Comparison of ENCODE assay signal across 8 cellular contexts in genomic region chr7:119100611-119101258, GRCh38.
DNase-seq lines count a peak whose midpoint lies in the region; TF ChIP-seq lines count a peak whose summit lies in the region.
"Not testable (repeated sequence)": the region's sequence is repeated elsewhere in the genome, so short reads cannot be mapped to it uniquely, and the experiment has no call there.

No MANE protein-coding gene starts in this region.

- not testable (repeated sequence) for H3K27me3 ChIP-seq in HUES48 (ENCODE audit: control insufficient read depth, insufficient read depth, low read length)

- DNase-seq in DMS153 (lab: John Stamatoyannopoulos, UW) = peak; percentile 89
- peak; percentile 21 to 52 for DNase-seq in NCI-H2081 (lab: John Stamatoyannopoulos, UW)
- peak; percentile 94 for DNase-seq in NCI-H748 (lab: John Stamatoyannopoulos, UW; ENCODE audit: unreplicated experiment)
- peak; percentile 53 for DNase-seq in SHP77 treated with DMSO at 0.1 percent for 48 hours (lab: John Stamatoyannopoulos, UW)
- DNase-seq in epithelial cell of proximal tubule (ENCODE audit: low read depth) = peak; percentile 7
- DNase-seq in left kidney (ENCODE audit: low read depth, low spot score) = peak; percentile 50
- peak; percentile 35 for DNase-seq in retinal pigment epithelial cell (ENCODE audit: low read depth)

- not testable (repeated sequence) for H3K36me3 ChIP-seq in HUES48 (ENCODE audit: control insufficient read depth, insufficient read depth, low read length)

- peak overlapping the region; percentile 51; the same call in 1 of the 2 replicates for H3K9ac ChIP-seq in HUES48 (ENCODE audit: low read depth, low read length)

- not testable (repeated sequence) for TF ChIP-seq CTCF in epithelial cell of proximal tubule (conservative IDR thresholded peaks at IDR 0.05; ENCODE audit: low read depth, low read length); retinal pigment epithelial cell (conservative IDR thresholded peaks at IDR 0.05; ENCODE audit: low read depth, low read length)

- H3K4me3 ChIP-seq in HUES48 (ENCODE audit: low read depth, low read length); epithelial cell of proximal tubule (ENCODE audit: low read depth, low read length); retinal pigment epithelial cell (ENCODE audit: low read length): not testable (repeated sequence)

- H3K9me3 ChIP-seq in HUES48 (ENCODE audit: control insufficient read depth, insufficient read depth, low read length) = not testable (repeated sequence)

- H3K27ac ChIP-seq in HUES48 (ENCODE audit: low read depth, low read length) = peak overlapping the region; percentile 87

- H3K4me1 ChIP-seq in HUES48 (ENCODE audit: control insufficient read depth, insufficient read depth, low read length) = peaks cover 44% of the 10 kb centered on the region

Comparison
In these comparisons a context has a peak if more than half of its experiments do, and no peak if none do; other contexts are left out.
1. DNase-seq: peak in every context shown above with its lines; median percentile 94 in NCI-H748; 89 in DMS153; 53 in SHP77 treated with DMSO at 0.1 percent for 48 hours; 50 in left kidney; 36 in NCI-H2081; 35 in retinal pigment epithelial cell; 7 in epithelial cell of proximal tubule.